In genomic region chr3:5699313-5699712, GRCh38 we compare ENCODE assay signal across 19 cellular contexts.
"Had no signal": no experiment of that assay in that cellular context is flagged by ENCODE, and none has a peak within 500 bp of the region (broad histone marks: within the 10 kb centered on the region; RNA-seq: fewer than 3 reads in every experiment).

No MANE protein-coding gene starts in this region.

- H3K9ac ChIP-seq: SK-N-SH had no signal

- ATAC-seq: activated CD4-positive, CD25-positive, alpha-beta regulatory T cell treated with anti-CD3 and anti-CD28 coated beads, Interleukin-2, amount 50 U/mL, for 24 hours; activated CD8-positive, alpha-beta T cell treated with anti-CD3 and anti-CD28 coated beads for 36 hours; activated T-cell treated with anti-CD3 and anti-CD28 coated beads, Interleukin-2, amount 50 U/mL, for 72 hours; Right ventricle myocardium inferior had no signal

- H3K36me3 ChIP-seq: breast epithelium had no signal

- H3K27me3 ChIP-seq: breast epithelium had no signal

- H3K4me3 ChIP-seq: breast epithelium had no signal

- DNase-seq: activated CD4-positive, alpha-beta T cell treated with anti-CD3 and anti-CD28 coated beads for 4 hours; activated CD8-positive, alpha-beta memory T cell treated with anti-CD3 and anti-CD28 coated beads, Interleukin-2, amount 50 U/mL, for 4 hours; activated CD8-positive, alpha-beta T cell treated with anti-CD3 and anti-CD28 coated beads for 36 hours; activated T-cell treated with anti-CD3 and anti-CD28 coated beads, Interleukin-2, amount 50 U/mL, for 72 hours; aorta; caudate nucleus; MM.1S; NCI-H1105; NCI-H1436; NCI-H1694 treated with DMSO at 0.1 percent for 48 hours; NCI-H2029 treated with DMSO at 0.1 percent for 48 hours; NCI-H446; NCI-H524; RPMI8226; SK-N-SH; T-helper 1 cell had no signal

- H3K27ac ChIP-seq: breast epithelium had no signal

- H3K9me3 ChIP-seq: breast epithelium, SK-N-SH had no signal

- H3K4me1 ChIP-seq: breast epithelium had no signal
